Comparison of ENCODE assay signal across 17 cellular contexts in genomic region chr12:121996945-121997612, GRCh38. TPM values are rescaled to one million over a fixed set of nuclear protein-coding genes. Genes with fewer than 3 reads are reported as not detected.
DNase-seq lines count a peak whose midpoint lies in the region; ATAC-seq and TF ChIP-seq lines count a peak whose summit lies in the region.
"Had no signal": no experiment of that assay in that cellular context is flagged by ENCODE, and none has a peak within 500 bp of the region (broad histone marks: within the 10 kb centered on the region; RNA-seq: fewer than 3 reads in every experiment).

No MANE protein-coding gene starts in this region.

- H3K36me3 Mint-ChIP-seq in glutamatergic neuron (ENCODE audit: unreplicated experiment), result peaks cover 11% of the 10 kb centered on the region

- no peak for ATAC-seq in thoracic aorta (ENCODE audit: insufficient number of reproducible peaks, low FRiP score, low read depth)
- no peak for ATAC-seq in HG03280 (IDR thresholded peaks at IDR 0.05; ENCODE audit: unreplicated experiment)
- ATAC-seq: activated CD4-positive, alpha-beta T cell treated with anti-CD3 and anti-CD28 coated beads for 36 hours had no signal

- H3K9me3 ChIP-seq in thoracic aorta, result peaks cover 3% of the 10 kb centered on the region

- peaks cover 8% of the 10 kb centered on the region for H3K27me3 Mint-ChIP-seq in glutamatergic neuron (ENCODE audit: unreplicated experiment)

- no peaks in the 10 kb centered on the region for H3K27me3 ChIP-seq in thoracic aorta (replicated peaks; ENCODE audit: insufficient read depth)

- peaks cover 9 to 15% of the 10 kb centered on the region in 2 donors for H3K4me1 ChIP-seq in thoracic aorta (ENCODE audit: control insufficient read depth in 1 of 2, low read depth in 2 of 2)
- H3K4me1 ChIP-seq: parathyroid adenoma had no signal

- peaks cover 9% of the 10 kb centered on the region for H3K9me3 Mint-ChIP-seq in glutamatergic neuron (ENCODE audit: unreplicated experiment)

- peaks cover 16% of the 10 kb centered on the region for H3K4me1 Mint-ChIP-seq in glutamatergic neuron (ENCODE audit: low read depth, unreplicated experiment)

- no peak overlapping the region for H3K4me3 Mint-ChIP-seq in glutamatergic neuron (ENCODE audit: unreplicated experiment)
- H3K4me3 Mint-ChIP-seq: activated CD4-positive, alpha-beta T cell treated with anti-CD3 and anti-CD28 coated beads for 36 hours had no signal

- H3K4me3 ChIP-seq in thoracic aorta, result peak overlapping the region; percentile 7

- peak overlapping the region; percentile 19 for H3K27ac Mint-ChIP-seq in glutamatergic neuron (ENCODE audit: unreplicated experiment)
- H3K27ac Mint-ChIP-seq: activated CD4-positive, alpha-beta T cell treated with anti-CD3 and anti-CD28 coated beads for 36 hours had no signal

- H3K36me3 ChIP-seq in thoracic aorta, result no peaks in the 10 kb centered on the region

- H3K27ac ChIP-seq in thoracic aorta, result no peak overlapping the region
- H3K27ac ChIP-seq: parathyroid adenoma had no signal

- TF ChIP-seq CTCF in glutamatergic neuron (IDR thresholded peaks at IDR 0.05; ENCODE audit: partially characterized antibody, unreplicated experiment) (no peak), thoracic aorta (IDR thresholded peaks at IDR 0.05) (no peak)

- DNase-seq in HCEC 1CT (peak; percentile 26), RKO (ENCODE audit: low spot score) (peak; percentile 36), glutamatergic neuron (no peak), thoracic aorta (ENCODE audit: low spot score) (no peak), islet precursor cell (no peak), COR-L47 (lab: John Stamatoyannopoulos, UW) (no peak)
- DNase-seq: activated CD4-positive, alpha-beta T cell treated with anti-CD3 and anti-CD28 coated beads for 36 hours; activated CD8-positive, alpha-beta memory T cell treated with anti-CD3 and anti-CD28 coated beads, Interleukin-2, amount 50 U/mL, for 4 hours; C1 segment of cervical spinal cord; foreskin melanocyte; GOT3; NCI-H187; NCI-H446 treated with DMSO at 0.1 percent for 48 hours; stimulated activated CD4-positive, alpha-beta T cell treated with anti-CD3 and anti-CD28 coated beads, Interleukin-4, amount 100 ng/mL, for 24 hours; stimulated activated CD8-positive, alpha-beta memory T cell treated with anti-CD3 and anti-CD28 coated beads, Interleukin-4, amount 100 ng/mL, for 48 hours had no signal

RNA-seq across cellular contexts. Expression of gene BCL7A, which starts 24.6 kb away (rescaled TPM):
- total RNA-seq in glutamatergic neuron (ENCODE audit: unreplicated experiment) (148 TPM), thoracic aorta (10 to 100 TPM in 1 of 2 donors, 1 to 10 TPM in 1; 9.6 to 12.9 TPM)

Comparison
In these comparisons a context has a peak if more than half of its experiments do, and no peak if none do; other contexts are left out.
1. DNase-seq: peak in HCEC 1CT (single experiment) and RKO (single experiment); none in glutamatergic neuron (single experiment), thoracic aorta (single experiment), islet precursor cell (single experiment) and COR-L47 (single experiment).
2. RNA of gene BCL7A, which starts 24.6 kb away (total RNA-seq): 148 TPM in glutamatergic neuron (single experiment); 9.6 to 12.9 TPM in thoracic aorta; every median in the first group is over 10 times any median in the second.